Comparison of ENCODE assay signal across 10 cellular contexts in genomic region chr2:199596549-199596948, GRCh38.
DNase-seq lines count a peak whose midpoint lies in the region; ATAC-seq and TF ChIP-seq lines count a peak whose summit lies in the region.
"Had no signal": no experiment of that assay in that cellular context is flagged by ENCODE, and none has a peak within 500 bp of the region (broad histone marks: within the 10 kb centered on the region; RNA-seq: fewer than 3 reads in every experiment).

No MANE protein-coding gene starts in this region.

- no peaks in the 10 kb centered on the region for H3K27me3 ChIP-seq in dorsolateral prefrontal cortex

- no peaks in the 10 kb centered on the region for H3K36me3 Mint-ChIP-seq in activated CD8-positive, alpha-beta memory T cell treated with anti-CD3 and anti-CD28 coated beads, Interleukin-2, amount 10 ng/mL, durations not matched to agents 7 days and 5 days

- no peak overlapping the region for H3K27ac Mint-ChIP-seq in activated CD8-positive, alpha-beta memory T cell treated with anti-CD3 and anti-CD28 coated beads, Interleukin-2, amount 10 ng/mL, durations not matched to agents 7 days and 5 days

- no peak overlapping the region for H3K27ac ChIP-seq in dorsolateral prefrontal cortex

- DNase-seq in stimulated activated CD4-positive, alpha-beta T cell treated with anti-CD3 and anti-CD28 coated beads, Interleukin-15, amount 100 ng/mL, for 24 hours = peak; percentile 2
- no peak for DNase-seq in stimulated activated CD4-positive, alpha-beta T cell treated with anti-CD3 and anti-CD28 coated beads, Interleukin-4, amount 100 ng/mL, for 1 hour
- DNase-seq in NCI-H2171 (lab: John Stamatoyannopoulos, UW) (peak; percentile 18), dorsolateral prefrontal cortex (no peak), DMS79 (lab: John Stamatoyannopoulos, UW) (no peak)
- no peak for DNase-seq in NK-92 treated with Interleukin-12 subunit alpha and Interleukin-12 subunit beta, amount 100 ng/mL, for 24 hours (lab: John Stamatoyannopoulos, UW)
- DNase-seq in activated CD8-positive, alpha-beta memory T cell treated with anti-CD3 and anti-CD28 coated beads, Interleukin-2, amount 10 ng/mL, durations not matched to agents 7 days and 5 days = no peak
- DNase-seq: activated CD4-positive, alpha-beta T cell treated with anti-CD3 and anti-CD28 coated beads for 4 hours; kidney glomerular epithelial cell had no signal

- intact Hi-C loops in dorsolateral prefrontal cortex (cut with DNase I) = no loop called here

- H3K4me3 ChIP-seq in dorsolateral prefrontal cortex = no peak overlapping the region

- peaks cover 8% of the 10 kb centered on the region for H3K27me3 Mint-ChIP-seq in activated CD8-positive, alpha-beta memory T cell treated with anti-CD3 and anti-CD28 coated beads, Interleukin-2, amount 10 ng/mL, durations not matched to agents 7 days and 5 days

- CTCF ChIA-PET in activated CD8-positive, alpha-beta memory T cell treated with anti-CD3 and anti-CD28 coated beads, Interleukin-2, amount 10 ng/mL, durations not matched to agents 7 days and 5 days (lab: Charles Lee) = no interaction called here

- peak in 48 of 56 donors; percentile 16 to 70 (median 45) for TF ChIP-seq CTCF in dorsolateral prefrontal cortex (IDR thresholded peaks at IDR 0.05 in 54 of 56, conservative IDR thresholded peaks at IDR 0.05 in 2 of 56; ENCODE audit: low read depth in 1 of 56, partially characterized antibody in 56 of 56)

- H3K4me1 Mint-ChIP-seq in activated CD8-positive, alpha-beta memory T cell treated with anti-CD3 and anti-CD28 coated beads, Interleukin-2, amount 10 ng/mL, durations not matched to agents 7 days and 5 days = no peaks in the 10 kb centered on the region

- no peaks in the 10 kb centered on the region for H3K9me3 Mint-ChIP-seq in activated CD8-positive, alpha-beta memory T cell treated with anti-CD3 and anti-CD28 coated beads, Interleukin-2, amount 10 ng/mL, durations not matched to agents 7 days and 5 days (ENCODE audit: low read depth)

- no peak for ATAC-seq in GM19397 (IDR thresholded peaks at IDR 0.05; ENCODE audit: unreplicated experiment)
- no peak for ATAC-seq in activated CD8-positive, alpha-beta memory T cell treated with anti-CD3 and anti-CD28 coated beads, Interleukin-2, amount 10 ng/mL, durations not matched to agents 7 days and 5 days

- H3K4me3 Mint-ChIP-seq in activated CD8-positive, alpha-beta memory T cell treated with anti-CD3 and anti-CD28 coated beads, Interleukin-2, amount 10 ng/mL, durations not matched to agents 7 days and 5 days = no peak overlapping the region

Comparison
In these comparisons a context has a peak if more than half of its experiments do, and no peak if none do; other contexts are left out.
1. DNase-seq: peak in stimulated activated CD4-positive, alpha-beta T cell treated with anti-CD3 and anti-CD28 coated beads, Interleukin-15, amount 100 ng/mL, for 24 hours (single experiment) and NCI-H2171 (single experiment); none in stimulated activated CD4-positive, alpha-beta T cell treated with anti-CD3 and anti-CD28 coated beads, Interleukin-4, amount 100 ng/mL, for 1 hour (single experiment), dorsolateral prefrontal cortex (0 of 10), NK-92 treated with Interleukin-12 subunit alpha and Interleukin-12 subunit beta, amount 100 ng/mL, for 24 hours (single experiment), DMS79 (single experiment) and activated CD8-positive, alpha-beta memory T cell treated with anti-CD3 and anti-CD28 coated beads, Interleukin-2, amount 10 ng/mL, durations not matched to agents 7 days and 5 days (single experiment).